In genomic region chr2:106542730-106543359, GRCh38 we compare ENCODE assay signal across 7 cellular contexts. TPM values are rescaled to one million over a fixed set of nuclear protein-coding genes. Genes with fewer than 3 reads are reported as not detected.
DNase-seq lines count a peak whose midpoint lies in the region; ATAC-seq, FAIRE-seq and TF ChIP-seq lines count a peak whose summit lies in the region.

No MANE protein-coding gene starts in this region.

- DNase-seq in GM12891 (ENCODE audit: insufficient read length, low spot score), result peak; percentile 62
- DNase-seq in NCI-H1105 (lab: John Stamatoyannopoulos, UW), result peak; percentile 38
- peak; percentile 28 to 69 (median 51) for DNase-seq in T-helper 2 cell
- DNase-seq in ascending aorta (ENCODE audit: low spot score in 2 of 2), result peak in 1 of 2 donors; percentile 77
- DNase-seq in hypothalamus (lab: John Stamatoyannopoulos, UW), result peak in 42 of 51 donors; percentile 1 to 69 (median 27)
- DNase-seq in small intestine, result peak; percentile 65

- TF ChIP-seq POLR2A in GM12891 (IDR thresholded peaks at IDR 0.05; ENCODE audit: low read depth, low read length), result no peak

- H3K36me3 ChIP-seq in ascending aorta (no peaks in the 10 kb centered on the region), small intestine (ENCODE audit: control insufficient read depth in 2 of 2, insufficient read depth in 2 of 2, low read length in 2 of 2) (no peaks in the 10 kb centered on the region)

- H3K4me3 ChIP-seq in ascending aorta, result peak overlapping the region in 1 of 2 donors; percentile 39
- no peak overlapping the region for H3K4me3 ChIP-seq in small intestine (ENCODE audit: low read depth in 1 of 2, low read length in 2 of 2)

- TF ChIP-seq CTCF in ascending aorta (IDR thresholded peaks at IDR 0.05), result peak; percentile 62 to 96 (median 95)

- FAIRE-seq in GM12891 (lab: Jason Lieb, UNC) (peak; percentile 71), small intestine (lab: Jason Lieb, UNC) (no peak)

- H3K9me3 ChIP-seq in ascending aorta, result no peaks in the 10 kb centered on the region
- no peaks in the 10 kb centered on the region for H3K9me3 ChIP-seq in small intestine (ENCODE audit: control insufficient read depth, low read depth)

- H3K27me3 ChIP-seq in ascending aorta (no peaks in the 10 kb centered on the region), small intestine (ENCODE audit: control insufficient read depth in 2 of 2, insufficient read depth in 2 of 2, low read length in 2 of 2) (no peaks in the 10 kb centered on the region)

- intact Hi-C loops in ascending aorta (cut with DNase I), result loop anchor here (1.0 to 2.0 kb wide), 2 partner anchors 40 to 439 kb away; no protein-coding TSS in a partner anchor

- H3K4me1 ChIP-seq in ascending aorta, result no peaks in the 10 kb centered on the region
- no peaks in the 10 kb centered on the region for H3K4me1 ChIP-seq in small intestine (ENCODE audit: control insufficient read depth in 2 of 2, insufficient read depth in 1 of 2, low read depth in 1 of 2, low read length in 1 of 2)

- H3K27ac ChIP-seq in ascending aorta (no peak overlapping the region), small intestine (ENCODE audit: low read depth in 1 of 2, low read length in 1 of 2) (no peak overlapping the region)

- ATAC-seq in HG02642 (IDR thresholded peaks at IDR 0.05; ENCODE audit: poor library complexity, unreplicated experiment), result peak; percentile 94

- WGBS in small intestine, 3 donors, result 4 to 11% (median 7%) methylated on average over 24 of the region's 24 CpGs

TF ChIP-seq in GM12891, 5 proteins besides CTCF, POLR2A, EP300 and RAD21:
- TF ChIP-seq SPI1 (IDR thresholded peaks at IDR 0.05; ENCODE audit: low read depth, low read length), result no peak
- no peak for TF ChIP-seq POLR2AphosphoS5 (IDR thresholded peaks at IDR 0.05; ENCODE audit: low read depth, low read length)
- TF ChIP-seq POU2F2 (IDR thresholded peaks at IDR 0.05; ENCODE audit: low read depth, low read length), result no peak
- TF ChIP-seq TAF1 (IDR thresholded peaks at IDR 0.05; ENCODE audit: low read depth, low read length), result no peak
- TF ChIP-seq PAX5 (IDR thresholded peaks at IDR 0.05; ENCODE audit: insufficient read depth, low read length, severe bottlenecking), result no peak

RNA-seq across cellular contexts. Expression of gene CD8B2, which starts 55.7 kb away (rescaled TPM):
- not detected for polyA plus RNA-seq in GM12891 (2012; ENCODE audit: low read depth, missing spikeins)
- not detected for total RNA-seq in ascending aorta
- under 1 TPM in 1 of 3 donors, not detected in 2; 0.45 TPM for polyA plus RNA-seq in small intestine
